In genomic region chr6:124795879-124796838, GRCh38 we compare ENCODE assay signal across 9 cellular contexts.
A peak's percentile ranks its signal among the peaks of the same experiment; 100 is the strongest.
DNase-seq lines count a peak whose midpoint lies in the region; ATAC-seq and TF ChIP-seq lines count a peak whose summit lies in the region.
"Had no signal": no experiment of that assay in that cellular context is flagged by ENCODE, and none has a peak within 500 bp of the region (broad histone marks: within the 10 kb centered on the region; RNA-seq: fewer than 3 reads in every experiment).

No MANE protein-coding gene starts in this region.

- H3K4me3 Mint-ChIP-seq in WTC11: no peak overlapping the region
- H3K4me3 Mint-ChIP-seq in activated T-helper 2 cell treated with anti-CD3 and anti-CD28 coated beads, Interferon-gamma antibody, Interleukin-2, Interleukin-4, amounts not matched to agents 10 μg/mL and 5 μg/mL and 100 μg/mL, durations not matched to agents 14 hours and 24 hours and 36 hours (ENCODE audit: low read depth): no peak overlapping the region
- no peak overlapping the region for H3K4me3 Mint-ChIP-seq in CD8-positive, alpha-beta T cell

- no peak overlapping the region for H3K4me3 ChIP-seq in NB4 (ENCODE audit: low read depth, low read length)
- no peak overlapping the region for H3K4me3 ChIP-seq in CD8-positive, alpha-beta T cell (ENCODE audit: low read depth, low read length)

- ATAC-seq in WTC11: peak; percentile 90
- no peak for ATAC-seq in CD8-positive, alpha-beta T cell
- no peak for ATAC-seq in GM18505 (IDR thresholded peaks at IDR 0.05; ENCODE audit: unreplicated experiment)
- ATAC-seq in GM18873 (IDR thresholded peaks at IDR 0.05; ENCODE audit: low FRiP score, unreplicated experiment): no peak

- CTCF ChIA-PET in WTC11 (lab: Charles Lee): interaction anchor here (0.5 to 1.6 kb wide), 15 partner anchors 9 to 1384 kb away, joined by 3 to 14 read pairs (median 3); no protein-coding TSS in a partner anchor
- CTCF ChIA-PET in CD8-positive, alpha-beta T cell (lab: Charles Lee): no interaction called here

- no peaks in the 10 kb centered on the region for H3K4me1 ChIP-seq in CD8-positive, alpha-beta T cell (ENCODE audit: insufficient read depth, low read length)

- no peaks in the 10 kb centered on the region for H3K27me3 ChIP-seq in CD8-positive, alpha-beta T cell (ENCODE audit: insufficient read depth, low read length)

- POLR2A ChIA-PET in WTC11 (lab: Charles Lee): no interaction called here
- POLR2A ChIA-PET in CD8-positive, alpha-beta T cell (lab: Charles Lee): no interaction called here

- intact Hi-C loops in activated T-helper 2 cell treated with anti-CD3 and anti-CD28 coated beads, Interferon-gamma antibody, Interleukin-2, Interleukin-4, amounts not matched to agents 10 μg/mL and 5 μg/mL and 100 μg/mL, durations not matched to agents 14 hours and 24 hours and 36 hours (cut with micrococcal nuclease): no loop called here
- intact Hi-C loops in CD8-positive, alpha-beta T cell (cut with DNase I, micrococcal nuclease): no loop called here

- no peaks in the 10 kb centered on the region for H3K36me3 Mint-ChIP-seq in WTC11
- no peaks in the 10 kb centered on the region for H3K36me3 Mint-ChIP-seq in activated T-helper 2 cell treated with anti-CD3 and anti-CD28 coated beads, Interferon-gamma antibody, Interleukin-2, Interleukin-4, amounts not matched to agents 10 μg/mL and 5 μg/mL and 100 μg/mL, durations not matched to agents 14 hours and 24 hours and 36 hours (ENCODE audit: low read depth)
- no peaks in the 10 kb centered on the region for H3K36me3 Mint-ChIP-seq in CD8-positive, alpha-beta T cell

- H3K27ac ChIP-seq in CD8-positive, alpha-beta T cell (ENCODE audit: low read depth, low read length): no peak overlapping the region
- H3K27ac ChIP-seq: epithelial cell of prostate had no signal

- TF ChIP-seq POLR2A in NB4 (IDR thresholded peaks at IDR 0.05; ENCODE audit: extremely low read depth, insufficient read length) (no peak), GM18505 (IDR thresholded peaks at IDR 0.05; ENCODE audit: borderline replicate concordance, extremely low read depth, insufficient read depth, insufficient read length) (no peak)

- TF ChIP-seq CTCF in NB4 (IDR thresholded peaks at IDR 0.05; ENCODE audit: low read depth, low read length) (peak; percentile 48), WTC11 (IDR thresholded peaks at IDR 0.05) (peak; percentile 45; the same call in 1 of the 2 replicates)
- TF ChIP-seq CTCF in CD8-positive, alpha-beta T cell (IDR thresholded peaks at IDR 0.05): no peak

- H3K36me3 ChIP-seq in CD8-positive, alpha-beta T cell (ENCODE audit: insufficient read depth, low read length): no peaks in the 10 kb centered on the region

- H3K9me3 Mint-ChIP-seq in WTC11: no peaks in the 10 kb centered on the region
- no peaks in the 10 kb centered on the region for H3K9me3 Mint-ChIP-seq in activated T-helper 2 cell treated with anti-CD3 and anti-CD28 coated beads, Interferon-gamma antibody, Interleukin-2, Interleukin-4, amounts not matched to agents 10 μg/mL and 5 μg/mL and 100 μg/mL, durations not matched to agents 14 hours and 24 hours and 36 hours
- no peaks in the 10 kb centered on the region for H3K9me3 Mint-ChIP-seq in CD8-positive, alpha-beta T cell

- in situ Hi-C loops in G401 (cut with HindIII; ENCODE audit: low sequenced_read_pairs): no loop called here

- H3K27ac Mint-ChIP-seq in WTC11: no peak overlapping the region
- no peak overlapping the region for H3K27ac Mint-ChIP-seq in activated T-helper 2 cell treated with anti-CD3 and anti-CD28 coated beads, Interferon-gamma antibody, Interleukin-2, Interleukin-4, amounts not matched to agents 10 μg/mL and 5 μg/mL and 100 μg/mL, durations not matched to agents 14 hours and 24 hours and 36 hours
- H3K27ac Mint-ChIP-seq in CD8-positive, alpha-beta T cell: no peak overlapping the region

- DNase-seq in G401 (ENCODE audit: low spot score) (peak; percentile 94), NB4 (ENCODE audit: low read depth) (peak; percentile 25), WTC11 (ENCODE audit: low spot score) (peak; percentile 53), iPS DF 19.7 (ENCODE audit: low read depth, low spot score) (peak; percentile 9)
- no peak for DNase-seq in activated T-helper 2 cell treated with anti-CD3 and anti-CD28 coated beads, Interferon-gamma antibody, Interleukin-2, Interleukin-4, amounts not matched to agents 10 μg/mL and 5 μg/mL and 100 μg/mL, durations not matched to agents 14 hours and 24 hours and 36 hours (ENCODE audit: low spot score)
- no peak for DNase-seq in CD8-positive, alpha-beta T cell

- H3K27me3 Mint-ChIP-seq in WTC11 (ENCODE audit: low read depth): no peaks in the 10 kb centered on the region
- no peaks in the 10 kb centered on the region for H3K27me3 Mint-ChIP-seq in activated T-helper 2 cell treated with anti-CD3 and anti-CD28 coated beads, Interferon-gamma antibody, Interleukin-2, Interleukin-4, amounts not matched to agents 10 μg/mL and 5 μg/mL and 100 μg/mL, durations not matched to agents 14 hours and 24 hours and 36 hours (ENCODE audit: low read depth)
- no peaks in the 10 kb centered on the region for H3K27me3 Mint-ChIP-seq in CD8-positive, alpha-beta T cell (ENCODE audit: low read depth)

- H3K4me1 Mint-ChIP-seq in WTC11: peaks cover 12% of the 10 kb centered on the region
- H3K4me1 Mint-ChIP-seq in activated T-helper 2 cell treated with anti-CD3 and anti-CD28 coated beads, Interferon-gamma antibody, Interleukin-2, Interleukin-4, amounts not matched to agents 10 μg/mL and 5 μg/mL and 100 μg/mL, durations not matched to agents 14 hours and 24 hours and 36 hours (ENCODE audit: low read depth): no peaks in the 10 kb centered on the region
- no peaks in the 10 kb centered on the region for H3K4me1 Mint-ChIP-seq in CD8-positive, alpha-beta T cell (ENCODE audit: low read depth)

- H3K9me3 ChIP-seq in CD8-positive, alpha-beta T cell (ENCODE audit: low read length): no peaks in the 10 kb centered on the region

TF ChIP-seq in WTC11, 78 proteins besides CTCF, POLR2A, EP300 and RAD21:
- TF ChIP-seq ETV6 (CRISPR knock-in tag; IDR thresholded peaks at IDR 0.05) (no peak), ATF2 (CRISPR knock-in tag; IDR thresholded peaks at IDR 0.05; ENCODE audit: borderline replicate concordance, low read depth) (no peak), ZNF263 (CRISPR knock-in tag; IDR thresholded peaks at IDR 0.05; ENCODE audit: low read depth) (no peak), NR2C2 (CRISPR knock-in tag; IDR thresholded peaks at IDR 0.05) (no peak), ZNF416 (CRISPR knock-in tag; IDR thresholded peaks at IDR 0.05) (no peak), FOXJ3 (CRISPR knock-in tag; IDR thresholded peaks at IDR 0.05; ENCODE audit: borderline replicate concordance) (no peak), MAX (CRISPR knock-in tag; IDR thresholded peaks at IDR 0.05) (no peak), GTF2I (CRISPR knock-in tag; conservative IDR thresholded peaks at IDR 0.05) (no peak)

Comparison
In these comparisons a context has a peak if more than half of its experiments do, and no peak if none do; other contexts are left out.
1. DNase-seq: peak in G401 (single experiment), NB4 (single experiment), WTC11 (single experiment) and iPS DF 19.7 (single experiment); none in activated T-helper 2 cell treated with anti-CD3 and anti-CD28 coated beads, Interferon-gamma antibody, Interleukin-2, Interleukin-4, amounts not matched to agents 10 μg/mL and 5 μg/mL and 100 μg/mL, durations not matched to agents 14 hours and 24 hours and 36 hours (single experiment) and CD8-positive, alpha-beta T cell (0 of 7).